Comparison of ENCODE assay signal across 1 cellular context in the genomic region with DNA sequence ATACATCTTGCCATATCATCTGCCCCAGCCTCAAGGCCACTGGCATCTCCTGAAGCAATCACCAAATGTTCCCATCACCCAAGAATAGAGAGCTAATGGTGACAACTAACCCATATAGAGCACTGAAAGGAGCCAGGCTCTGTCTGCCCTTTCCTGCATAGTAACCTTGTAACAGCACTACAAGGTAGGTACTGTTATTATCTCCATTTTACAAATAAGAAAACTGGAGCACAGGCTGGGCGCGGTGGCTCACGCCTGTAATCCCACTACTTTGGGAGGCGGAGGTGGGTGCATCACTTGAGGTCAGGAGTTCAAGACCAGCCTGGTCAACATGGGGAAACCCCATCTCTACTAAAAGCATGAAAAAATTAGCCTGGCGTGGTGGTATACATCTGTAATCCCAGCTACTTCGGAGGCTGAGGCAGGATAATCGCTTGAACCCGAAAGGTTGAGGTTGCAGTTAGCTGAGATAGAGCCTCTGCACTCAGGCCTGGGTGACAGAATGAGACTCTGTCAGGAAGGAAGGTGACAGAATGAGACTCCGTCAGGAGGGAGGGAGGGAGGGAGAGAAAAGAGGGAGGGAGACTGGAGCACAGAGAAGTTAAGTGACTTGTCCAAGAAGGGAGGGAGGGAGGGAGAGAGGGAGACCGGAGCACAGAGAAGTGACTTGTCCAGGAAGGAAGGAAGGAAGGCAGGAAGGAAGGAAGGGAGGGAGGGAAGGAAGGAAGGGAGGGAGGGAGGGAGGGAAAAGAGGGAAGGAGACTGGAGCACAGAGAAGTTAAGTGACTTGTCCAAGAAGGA.
TF ChIP-seq lines count a peak whose summit lies in the region.

No MANE protein-coding gene starts in this region.

TF ChIP-seq in A549, 52 proteins besides CTCF, POLR2A, EP300 and RAD21 (continued from another document):
- TF ChIP-seq EHMT2 (IDR thresholded peaks at IDR 0.05; ENCODE audit: low read depth) (no peak), TFCP2L1 (CRISPR knock-in tag; IDR thresholded peaks at IDR 0.05) (no peak), BHLHE40 (IDR thresholded peaks at IDR 0.05; ENCODE audit: low read depth, low read length) (no peak), SREBF2 (IDR thresholded peaks at IDR 0.05) (no peak), JUNB (IDR thresholded peaks at IDR 0.05) (no peak), TP53 (CRISPR knock-in tag; IDR thresholded peaks at IDR 0.05) (no peak), NPAS2 (CRISPR knock-in tag; IDR thresholded peaks at IDR 0.05; ENCODE audit: borderline replicate concordance) (no peak), MAFK (IDR thresholded peaks at IDR 0.05; ENCODE audit: partially characterized antibody) (no peak), RNF2 (IDR thresholded peaks at IDR 0.05; ENCODE audit: borderline replicate concordance, low read depth) (no peak), CHD4 (IDR thresholded peaks at IDR 0.05; ENCODE audit: borderline replicate concordance) (no peak), REST (IDR thresholded peaks at IDR 0.05) (no peak), ZC3H11A (IDR thresholded peaks at IDR 0.05) (no peak), PHF8 (IDR thresholded peaks at IDR 0.05; ENCODE audit: borderline replicate concordance, low read depth) (no peak), JUN (IDR thresholded peaks at IDR 0.05) (no peak), ELK1 (IDR thresholded peaks at IDR 0.05; ENCODE audit: low read depth, low read length) (no peak)
- TF ChIP-seq, protein P1, sequence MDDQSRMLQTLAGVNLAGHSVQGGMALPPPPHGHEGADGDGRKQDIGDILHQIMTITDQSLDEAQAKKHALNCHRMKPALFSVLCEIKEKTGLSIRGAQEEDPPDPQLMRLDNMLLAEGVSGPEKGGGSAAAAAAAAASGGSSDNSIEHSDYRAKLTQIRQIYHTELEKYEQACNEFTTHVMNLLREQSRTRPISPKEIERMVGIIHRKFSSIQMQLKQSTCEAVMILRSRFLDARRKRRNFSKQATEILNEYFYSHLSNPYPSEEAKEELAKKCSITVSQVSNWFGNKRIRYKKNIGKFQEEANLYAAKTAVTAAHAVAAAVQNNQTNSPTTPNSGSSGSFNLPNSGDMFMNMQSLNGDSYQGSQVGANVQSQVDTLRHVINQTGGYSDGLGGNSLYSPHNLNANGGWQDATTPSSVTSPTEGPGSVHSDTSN (IDR thresholded peaks at IDR 0.05) = no peak
